20 cellular contexts compared by ENCODE assay signal in genomic region chr1:167246971-167247370, GRCh38. TPM values are rescaled to one million over a fixed set of nuclear protein-coding genes. Genes with fewer than 3 reads are reported as not detected.
DNase-seq lines count a peak whose midpoint lies in the region; ATAC-seq and TF ChIP-seq lines count a peak whose summit lies in the region.
"Had no signal": no experiment of that assay in that cellular context is flagged by ENCODE, and none has a peak within 500 bp of the region (broad histone marks: within the 10 kb centered on the region; RNA-seq: fewer than 3 reads in every experiment).

No MANE protein-coding gene starts in this region.

- TF ChIP-seq CTCF in OCI-LY7 (conservative IDR thresholded peaks at IDR 0.05; ENCODE audit: low read length), result no peak

- CTCF ChIA-PET in OCI-LY7 (lab: Charles Lee; ENCODE audit: unreplicated experiment), result interaction anchor here (0.8 kb wide), 1 partner anchor 10 kb away, joined by 3 read pairs; no protein-coding TSS in a partner anchor

- peak overlapping the region; percentile 57 for H3K27ac Mint-ChIP-seq in stimulated activated memory B cell treated with anti-CD40 and anti-IgM and Interleukin-4, amounts not matched to agents 10 μg/mL and 1 μg/mL and 100 μg/mL, for 72 hours
- H3K27ac Mint-ChIP-seq: B cell; CD8-positive, alpha-beta T cell had no signal

- DNase-seq in Karpas-422 (peak; percentile 60), OCI-LY7 (ENCODE audit: low spot score) (peak; percentile 21), RPMI8226 (no peak)
- DNase-seq: 8988T; Calu3; CD8-positive, alpha-beta T cell; DMS79 treated with DMSO at 0.1 percent for 48 hours; EL; GOT3; H7; KBM-7 had no signal

- BruUV-seq in OCI-LY7 (replicated peaks; lab: Mats Ljungman, UMichigan), result no TSS peak

- H3K4me2 ChIP-seq in Karpas-422 (ENCODE audit: low read depth, low read length, poor library complexity, severe bottlenecking), result peak overlapping the region; percentile 68
- H3K4me2 ChIP-seq in OCI-LY7 (ENCODE audit: low read length), result peak overlapping the region; percentile 47

- H3K4me1 ChIP-seq in Karpas-422 (ENCODE audit: low read length) (peaks cover 50% of the 10 kb centered on the region), OCI-LY7 (ENCODE audit: insufficient read depth, low read length, poor library complexity, severe bottlenecking) (peaks cover 16% of the 10 kb centered on the region)

- H3K4me3 ChIP-seq in GM08714 (ENCODE audit: low read length), result peak overlapping the region; percentile 28
- peak overlapping the region; percentile 36 for H3K4me3 ChIP-seq in Karpas-422 (ENCODE audit: low read length)
- no peak overlapping the region for H3K4me3 ChIP-seq in OCI-LY7 (ENCODE audit: low read depth, low read length, poor library complexity, severe bottlenecking)
- H3K4me3 ChIP-seq: BLaER1 treated with 17β-estradiol and CSF1 and Interleukin-3, amounts not matched to agents 10 nM and 100 nM had no signal

- H3K27me3 Mint-ChIP-seq in stimulated activated memory B cell treated with anti-CD40 and anti-IgM and Interleukin-4, amounts not matched to agents 10 μg/mL and 1 μg/mL and 100 μg/mL, for 72 hours, result no peaks in the 10 kb centered on the region
- H3K27me3 Mint-ChIP-seq: B cell, IgD-negative memory B cell had no signal

- no peak for ATAC-seq in stimulated activated memory B cell treated with anti-CD40 and anti-IgM and Interleukin-4, amounts not matched to agents 10 μg/mL and 1 μg/mL and 100 μg/mL, for 72 hours
- ATAC-seq in GM21529 (IDR thresholded peaks at IDR 0.05; ENCODE audit: unreplicated experiment) (no peak), GM19035 (IDR thresholded peaks at IDR 0.05; ENCODE audit: unreplicated experiment) (no peak)
- ATAC-seq: CD8-positive, alpha-beta T cell; HCT116; HepG2 had no signal

- H4K20me1 ChIP-seq in Karpas-422 (ENCODE audit: insufficient read depth, low read depth, low read length) (no peaks in the 10 kb centered on the region), OCI-LY7 (ENCODE audit: insufficient read depth, low read length) (no peaks in the 10 kb centered on the region)

- peak overlapping the region; percentile 54 for H3K9ac ChIP-seq in Karpas-422 (ENCODE audit: low read length)
- H3K9ac ChIP-seq: BLaER1 treated with 17β-estradiol and CSF1 and Interleukin-3, amounts not matched to agents 10 nM and 100 nM had no signal

- H3K27ac ChIP-seq in Karpas-422 (ENCODE audit: low read length) (peak overlapping the region; percentile 48), OCI-LY7 (ENCODE audit: low read depth, low read length, poor library complexity, severe bottlenecking) (no peak overlapping the region)
- H3K27ac ChIP-seq: BLaER1 treated with 17β-estradiol and CSF1 and Interleukin-3, amounts not matched to agents 10 nM and 100 nM had no signal

- intact Hi-C loops in OCI-LY7 (cut with micrococcal nuclease; ENCODE audit: unreplicated experiment), result no loop called here

- H3K36me3 Mint-ChIP-seq in stimulated activated memory B cell treated with anti-CD40 and anti-IgM and Interleukin-4, amounts not matched to agents 10 μg/mL and 1 μg/mL and 100 μg/mL, for 72 hours, result peaks cover 8% of the 10 kb centered on the region
- H3K36me3 Mint-ChIP-seq: IgD-negative memory B cell had no signal

- H2AFZ ChIP-seq in Karpas-422 (ENCODE audit: low read length) (peak overlapping the region; percentile 11; the same call in 1 of the 2 replicates), OCI-LY7 (ENCODE audit: low read length) (peak overlapping the region; percentile 53)

- H3K9me3 ChIP-seq in Karpas-422 (ENCODE audit: low read length), result peaks cover 3% of the 10 kb centered on the region; the same call in 1 of the 2 replicates
- H3K9me3 ChIP-seq in OCI-LY7 (ENCODE audit: low read length), result 0 out of 2 replicates have a peak, but pooled peaks cover 12% of the 10 kb centered on the region

- peaks cover 39% of the 10 kb centered on the region for H3K79me2 ChIP-seq in Karpas-422 (ENCODE audit: low read length)
- H3K79me2 ChIP-seq in OCI-LY7 (ENCODE audit: insufficient read depth, low read depth, low read length), result no peaks in the 10 kb centered on the region

- H3K27me3 ChIP-seq in Karpas-422 (ENCODE audit: low read length), result no peaks in the 10 kb centered on the region
- H3K27me3 ChIP-seq: BLaER1 treated with 17β-estradiol and CSF1 and Interleukin-3, amounts not matched to agents 10 nM and 100 nM had no signal

- no peaks in the 10 kb centered on the region for H3K9me2 ChIP-seq in Karpas-422 (replicated peaks; ENCODE audit: insufficient read depth, low read length)
- no peaks in the 10 kb centered on the region for H3K9me2 ChIP-seq in OCI-LY7 (ENCODE audit: insufficient read depth, low read length)

- H3K9me3 Mint-ChIP-seq in stimulated activated memory B cell treated with anti-CD40 and anti-IgM and Interleukin-4, amounts not matched to agents 10 μg/mL and 1 μg/mL and 100 μg/mL, for 72 hours, result peaks cover 3% of the 10 kb centered on the region
- H3K9me3 Mint-ChIP-seq: IgD-negative memory B cell had no signal

- H3K36me3 ChIP-seq in Karpas-422 (ENCODE audit: insufficient read depth, low read length) (no peaks in the 10 kb centered on the region), OCI-LY7 (ENCODE audit: insufficient read depth, low read length) (no peaks in the 10 kb centered on the region)

- peaks cover 27% of the 10 kb centered on the region for H3K4me1 Mint-ChIP-seq in stimulated activated memory B cell treated with anti-CD40 and anti-IgM and Interleukin-4, amounts not matched to agents 10 μg/mL and 1 μg/mL and 100 μg/mL, for 72 hours

- POLR2A ChIA-PET in OCI-LY7 (lab: Charles Lee), result interaction anchor here (0.7 to 3.1 kb wide), 6 partner anchors 11 to 200 kb away, joined by 3 to 11 read pairs (median 3); no protein-coding TSS in a partner anchor

- H3K4me3 Mint-ChIP-seq in stimulated activated memory B cell treated with anti-CD40 and anti-IgM and Interleukin-4, amounts not matched to agents 10 μg/mL and 1 μg/mL and 100 μg/mL, for 72 hours, result no peak overlapping the region
- H3K4me3 Mint-ChIP-seq: CD8-positive, alpha-beta T cell had no signal

RNA-seq across cellular contexts. Expression of gene POU2F1, which starts 26.3 kb away (rescaled TPM):
- total RNA-seq in Karpas-422 (2014; rRNA removed; shearing (Covaris generic); ENCODE audit: low replicate concordance), result 17.2 and 43.2 TPM in 2 replicates
- total RNA-seq in OCI-LY7 (2014; rRNA removed; shearing (Covaris generic)), result 18.7 and 21.2 TPM in 2 replicates
- 52.3 and 53.4 TPM in 2 replicates for total RNA-seq in OCI-LY7 (2022)
